25 cellular contexts compared by ENCODE assay signal in the genomic region with DNA sequence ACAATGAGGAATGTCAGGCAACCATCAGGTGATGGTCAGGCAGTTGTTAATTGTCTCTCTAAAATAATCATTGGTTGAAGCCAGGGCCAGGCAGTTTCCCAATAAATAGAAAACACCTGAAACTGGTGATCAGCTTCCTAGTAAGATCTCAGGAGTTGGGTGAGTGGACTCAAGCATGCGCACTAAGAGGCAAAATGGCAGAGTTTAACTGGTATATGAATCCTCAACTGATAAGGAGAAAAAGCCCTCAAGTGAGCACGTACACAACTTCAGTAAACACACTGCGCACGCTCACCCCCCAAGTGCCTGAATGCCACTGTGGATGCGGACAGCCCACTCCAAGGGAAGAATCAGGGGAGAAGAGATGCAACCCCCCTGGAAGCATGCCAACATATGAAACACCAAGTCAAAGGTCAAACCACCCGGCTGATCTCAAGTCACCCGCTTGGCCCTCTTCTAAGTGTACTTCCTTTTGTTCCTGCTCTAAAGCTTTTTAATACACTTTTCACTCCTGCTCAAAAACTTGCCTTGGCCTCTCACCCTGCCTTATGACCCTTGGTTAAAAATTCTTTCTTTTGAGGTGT. TPM values are rescaled to one million over a fixed set of nuclear protein-coding genes. Genes with fewer than 3 reads are reported as not detected.
A peak's percentile ranks its signal among the peaks of the same experiment; 100 is the strongest.
DNase-seq lines count a peak whose midpoint lies in the region; ATAC-seq, FAIRE-seq and TF ChIP-seq lines count a peak whose summit lies in the region.
"Had no signal": no experiment of that assay in that cellular context is flagged by ENCODE, and none has a peak within 500 bp of the region (broad histone marks: within the 10 kb centered on the region; RNA-seq: fewer than 3 reads in every experiment).

No MANE protein-coding gene starts in this region.

- H3K9me2 ChIP-seq in GM23248 (ENCODE audit: insufficient read depth) (no peaks in the 10 kb centered on the region), OCI-LY7 (ENCODE audit: insufficient read depth, low read length) (no peaks in the 10 kb centered on the region)

- H2AFZ ChIP-seq in GM23248 = no peak overlapping the region
- no peak overlapping the region for H2AFZ ChIP-seq in K562 (ENCODE audit: low read depth, low read length)
- no peak overlapping the region for H2AFZ ChIP-seq in mesenchymal stem cell (ENCODE audit: low read depth, low read length)
- no peak overlapping the region for H2AFZ ChIP-seq in OCI-LY7 (ENCODE audit: low read length)

- H3K79me2 ChIP-seq in GM23248 (ENCODE audit: insufficient read depth) (0 out of 2 replicates have a peak, but pooled peaks cover 9% of the 10 kb centered on the region), K562 (ENCODE audit: control insufficient read depth, insufficient read depth, low read length) (no peaks in the 10 kb centered on the region), OCI-LY7 (ENCODE audit: insufficient read depth, low read depth, low read length) (no peaks in the 10 kb centered on the region)

- no peaks in the 10 kb centered on the region for H3K27me3 ChIP-seq in GM23248 (replicated peaks; ENCODE audit: insufficient read depth)
- H3K27me3 ChIP-seq in K562 (ENCODE audit: control insufficient read depth in 2 of 2, insufficient read depth in 2 of 2, low read length in 2 of 2) = peaks cover 0 to 8% of the 10 kb centered on the region in 2 experiments; a peak in 2 of 5 replicates
- H3K27me3 ChIP-seq in mesenchymal stem cell (ENCODE audit: control insufficient read depth in 1 of 2, insufficient read depth in 1 of 2, low read length in 2 of 2) = no peaks in the 10 kb centered on the region
- H3K27me3 ChIP-seq: BE2C; BLaER1 treated with 17β-estradiol and CSF1 and Interleukin-3, amounts not matched to agents 10 nM and 100 nM had no signal

- no peak overlapping the region for H4K8ac ChIP-seq in mesenchymal stem cell (ENCODE audit: low read length)

- H3K79me1 ChIP-seq in mesenchymal stem cell (replicated peaks; ENCODE audit: low read length, poor library complexity, severe bottlenecking) = no peaks in the 10 kb centered on the region

- H2BK15ac ChIP-seq in mesenchymal stem cell (ENCODE audit: low read depth, poor library complexity, severe bottlenecking) = peak overlapping the region; percentile 20

- FAIRE-seq in K562 (lab: Jason Lieb, UNC) (no peak), urothelium cell line (lab: Jason Lieb, UNC) (peak; percentile 9), RCC 7860 (lab: Jason Lieb, UNC) (no peak)
- FAIRE-seq: A549, D721Med, GM12891, GM18507, H54 had no signal

- H2BK12ac ChIP-seq in mesenchymal stem cell (ENCODE audit: low read length in 2 of 2) = peak overlapping the region; percentile 31 to 61

- CTCF ChIA-PET in K562 (lab: Yijun Ruan, JAX; ENCODE audit: low intra/inter-chr PET ratio) = no interaction called here
- CTCF ChIA-PET in OCI-LY7 (lab: Charles Lee; ENCODE audit: unreplicated experiment) = no interaction called here

- no peaks in the 10 kb centered on the region for H3K9me1 ChIP-seq in K562 (ENCODE audit: control insufficient read depth, insufficient read depth, low read length)

- no peak for TF ChIP-seq CTCF in K562 (IDR thresholded peaks at IDR 0.05 in 2 of 3, conservative IDR thresholded peaks at IDR 0.05 in 1 of 3; ENCODE audit: insufficient read depth in 2 of 3, low read depth in 1 of 3, low read length in 3 of 3)
- no peak for TF ChIP-seq CTCF in OCI-LY7 (conservative IDR thresholded peaks at IDR 0.05; ENCODE audit: low read length)

- H3K4ac ChIP-seq in mesenchymal stem cell (ENCODE audit: low read depth in 1 of 2, low read length in 2 of 2) = peak overlapping the region in 1 of 2 experiments; percentile 50

- H4K20me1 ChIP-seq in GM23248 (ENCODE audit: insufficient read depth) (no peaks in the 10 kb centered on the region), K562 (replicated peaks; ENCODE audit: control insufficient read depth, insufficient read depth, low read length) (no peaks in the 10 kb centered on the region), OCI-LY7 (ENCODE audit: insufficient read depth, low read length) (no peaks in the 10 kb centered on the region)
- H4K20me1 ChIP-seq: BLaER1 treated with 17β-estradiol and CSF1 and Interleukin-3, amounts not matched to agents 10 nM and 100 nM had no signal

- no peak overlapping the region for H3K23ac ChIP-seq in mesenchymal stem cell (ENCODE audit: low read length in 2 of 2)

- BruUV-seq in K562 (replicated peaks; lab: Mats Ljungman, UMichigan) = no TSS peak
- BruUV-seq in OCI-LY7 (replicated peaks; lab: Mats Ljungman, UMichigan) = no TSS peak

- H3K4me1 ChIP-seq in GM23248 (ENCODE audit: insufficient read depth) (peaks cover 18% of the 10 kb centered on the region), K562 (replicated peaks in 1 of 2; ENCODE audit: control insufficient read depth in 2 of 2, insufficient read depth in 2 of 2, low read length in 2 of 2) (peaks cover 0 to 6% of the 10 kb centered on the region in 2 experiments; a peak in 1 of 5 replicates), mesenchymal stem cell (ENCODE audit: control insufficient read depth, insufficient read depth, low read depth, low read length) (peaks cover 2% of the 10 kb centered on the region), OCI-LY7 (ENCODE audit: insufficient read depth, low read length, poor library complexity, severe bottlenecking) (no peaks in the 10 kb centered on the region)
- H3K4me1 ChIP-seq: A549, BE2C, HAP-1 had no signal

- TF ChIP-seq RAD21 in K562 (CRISPR knock-in tag; conservative IDR thresholded peaks at IDR 0.05 in 1 of 2, IDR thresholded peaks at IDR 0.05 in 1 of 2) = no peak

- in situ Hi-C loops in GM23248 (cut with MboI) = no loop called here
- in situ Hi-C loops in K562 (cut with MboI) = no loop called here

- 84% methylated on average over 7 of the region's 7 CpGs for WGBS in GM23248 (ENCODE audit: low coverage in 1 of 2, low lambda C conversion rate in 2 of 2, missing lambda C conversion rate in 2 of 2), 2 experiments
- 25% methylated on average over 4 of the region's 7 CpGs for WGBS in K562 (ENCODE audit: insufficient coverage, low coverage, missing lambda C conversion rate)
- WGBS in mesenchymal stem cell = 82% methylated on average over 7 of the region's 7 CpGs

- H3K9ac ChIP-seq in GM23248 = 0 out of 2 replicates have a peak overlapping the region, but pooled peaks have one; percentile 28
- H3K9ac ChIP-seq in K562 (ENCODE audit: insufficient read depth in 1 of 2, low read depth in 2 of 2, low read length in 2 of 2) = no peak overlapping the region
- H3K9ac ChIP-seq in mesenchymal stem cell (ENCODE audit: low read length) = no peak overlapping the region
- H3K9ac ChIP-seq: BLaER1 treated with 17β-estradiol and CSF1 and Interleukin-3, amounts not matched to agents 10 nM and 100 nM had no signal

- intact Hi-C loops in K562 (cut with micrococcal nuclease) = no loop called here
- intact Hi-C loops in OCI-LY7 (cut with micrococcal nuclease; ENCODE audit: unreplicated experiment) = no loop called here

- POLR2A ChIA-PET in K562 (lab: Yijun Ruan, JAX) = interaction anchor here (0.6 to 1.7 kb wide), 4 partner anchors 10 to 35 kb away, joined by 3 to 4 read pairs (median 4); no protein-coding TSS in a partner anchor
- POLR2A ChIA-PET in OCI-LY7 (lab: Charles Lee) = interaction anchor here (1.1 to 1.2 kb wide), 2 partner anchors 10 to 13 kb away, joined by 3 to 4 read pairs; no protein-coding TSS in a partner anchor

- H2BK5ac ChIP-seq in mesenchymal stem cell (ENCODE audit: low read depth, low read length, poor library complexity, severe bottlenecking) = no peak overlapping the region

- no peak overlapping the region for H4K91ac ChIP-seq in mesenchymal stem cell (ENCODE audit: low read length)

- H3K27ac ChIP-seq in GM23248 = peak overlapping the region; percentile 39
- no peak overlapping the region for H3K27ac ChIP-seq in K562 (ENCODE audit: extremely low read depth, low read depth, low read length)
- no peak overlapping the region for H3K27ac ChIP-seq in mesenchymal stem cell (ENCODE audit: low read length, poor library complexity, severe bottlenecking)
- no peak overlapping the region for H3K27ac ChIP-seq in OCI-LY7 (ENCODE audit: low read depth, low read length, poor library complexity, severe bottlenecking)
- H3K27ac ChIP-seq: A549; BLaER1 treated with 17β-estradiol and CSF1 and Interleukin-3, amounts not matched to agents 10 nM and 100 nM had no signal

- no peak for ATAC-seq in K562
- ATAC-seq: A549 had no signal

- H3K4me3 ChIP-seq in GM23248 = no peak overlapping the region
- H3K4me3 ChIP-seq in K562 = no peak overlapping the region
- H3K4me3 ChIP-seq in mesenchymal stem cell (ENCODE audit: insufficient read depth in 1 of 2, low read depth in 1 of 2, low read length in 2 of 2) = no peak overlapping the region
- no peak overlapping the region for H3K4me3 ChIP-seq in OCI-LY7 (ENCODE audit: low read depth, low read length, poor library complexity, severe bottlenecking)
- H3K4me3 ChIP-seq: A549; BLaER1 treated with 17β-estradiol and CSF1 and Interleukin-3, amounts not matched to agents 10 nM and 100 nM; HAP-1 had no signal

- H3K4me2 ChIP-seq in GM23248 (ENCODE audit: unreplicated experiment) (no peak overlapping the region), K562 (ENCODE audit: insufficient read depth, low read length) (no peak overlapping the region), mesenchymal stem cell (ENCODE audit: low read length, poor library complexity, severe bottlenecking) (no peak overlapping the region), OCI-LY7 (ENCODE audit: low read length) (no peak overlapping the region)
- H3K4me2 ChIP-seq: A549; BLaER1 treated with 17β-estradiol and CSF1 and Interleukin-3, amounts not matched to agents 10 nM and 100 nM had no signal

- DNase-seq in GM23248 (no peak), K562 (ENCODE audit: extremely low read depth in 1 of 4, low spot score in 3 of 4) (no peak), mesenchymal stem cell (no peak), urothelium cell line (ENCODE audit: low spot score) (no peak), OCI-LY7 (ENCODE audit: low spot score) (no peak), RCC 7860 (ENCODE audit: low spot score) (no peak)
- DNase-seq in stimulated activated naive CD4-positive, alpha-beta T cell (lab: John Stamatoyannopoulos, UW) = no peak
- DNase-seq: 8988T; ACHN; AML-193; BE2C; CD4-positive, alpha-beta T cell; CD8-positive, alpha-beta memory T cell; DMS 273 treated with DMSO at 0.1 percent for 48 hours; DMS79; GF-D8; GOT3; HFFc6 had no signal

- no peak for TF ChIP-seq EP300 in K562 (IDR thresholded peaks at IDR 0.05; ENCODE audit: low read length)

- H2BK120ac ChIP-seq in mesenchymal stem cell (ENCODE audit: low read depth, low read length) = no peak overlapping the region

- no peaks in the 10 kb centered on the region for H3K9me3 ChIP-seq in GM23248 (ENCODE audit: low read depth)
- H3K9me3 ChIP-seq in K562 (replicated peaks; ENCODE audit: control insufficient read depth, insufficient read depth, low read depth, low read length) = no peaks in the 10 kb centered on the region
- no peaks in the 10 kb centered on the region for H3K9me3 ChIP-seq in mesenchymal stem cell (ENCODE audit: control insufficient read depth, low read length)
- H3K9me3 ChIP-seq in OCI-LY7 (ENCODE audit: low read length) = no peaks in the 10 kb centered on the region
- H3K9me3 ChIP-seq: A549, BE2C, HAP-1 had no signal

- 0 out of 2 replicates have a peak, but pooled peaks cover 3% of the 10 kb centered on the region for H3F3A ChIP-seq in GM23248 (ENCODE audit: insufficient read depth)

- H3K18ac ChIP-seq in mesenchymal stem cell (ENCODE audit: low read depth in 1 of 2, low read length in 2 of 2) = peak overlapping the region in 1 of 2 experiments; percentile 42

- no peak overlapping the region for H2AK5ac ChIP-seq in mesenchymal stem cell (ENCODE audit: low read length, severe bottlenecking)

- no peaks in the 10 kb centered on the region for H3K36me3 ChIP-seq in GM23248 (ENCODE audit: low read depth)
- H3K36me3 ChIP-seq in K562 (ENCODE audit: control insufficient read depth, insufficient read depth, low read length) = no peaks in the 10 kb centered on the region
- no peaks in the 10 kb centered on the region for H3K36me3 ChIP-seq in mesenchymal stem cell (ENCODE audit: control insufficient read depth in 1 of 2, insufficient read depth in 2 of 2, low read depth in 1 of 2, low read length in 2 of 2)
- H3K36me3 ChIP-seq in OCI-LY7 (ENCODE audit: insufficient read depth, low read length) = no peaks in the 10 kb centered on the region
- H3K36me3 ChIP-seq: BE2C; BLaER1 treated with 17β-estradiol and CSF1 and Interleukin-3, amounts not matched to agents 10 nM and 100 nM; HAP-1 had no signal

- peak overlapping the region in 1 of 2 experiments; percentile 59 for H3K14ac ChIP-seq in mesenchymal stem cell (ENCODE audit: low read length in 2 of 2)

- TF ChIP-seq POLR2A in K562 (conservative IDR thresholded peaks at IDR 0.05) = no peak

RNA-seq across cellular contexts. Expression of a gene that starts 39.9 kb away (rescaled TPM):
- 9.4 and 10.9 TPM in 2 replicates for total RNA-seq in GM23248 (2014; rRNA removed; shearing (Covaris generic))
- polyA plus RNA-seq in GM23248 (2016; fragmentation: Nextera tagmentation; extraction: Ambion mirVana) (6.3 and 6.7 TPM in 2 replicates), K562 (2011; rRNA removed) (0.40 and 0.45 TPM in 2 replicates), K562 (2014; fragmentation: Illumina TruSeq; extraction: Trizol) (3.0 and 5.0 TPM in 2 replicates), K562 (2014; fragmentation: Nextera tagmentation; extraction: Ambion mirVana) (1 to 10 TPM; 2.2 to 3.6 TPM), K562 (2014; rRNA removed) (1.6 and 2.3 TPM in 2 replicates)
- total RNA-seq in K562 (2011; cell fraction: chromatin; rRNA removed; ENCODE audit: low replicate concordance) = 1.7 and 3.0 TPM in 2 replicates
- total RNA-seq in K562 (2011; cell fraction: nucleolus; rRNA removed) = 1.0 and 1.1 TPM in 2 replicates
- total RNA-seq in K562 (2011; cell fraction: nucleoplasm; rRNA removed) = 1.9 and 2.4 TPM in 2 replicates
- total RNA-seq in K562 (2014; rRNA removed) (2.0 and 3.3 TPM in 2 replicates), K562 (2014; rRNA removed; fragmentation: Illumina TruSeq; extraction: Trizol) (2.5 and 2.6 TPM in 2 replicates), K562 (2015; rRNA removed; fragmentation: Illumina TruSeq; extraction: Trizol) (2.1 and 2.2 TPM in 2 replicates), K562 (2021) (2.5 and 2.8 TPM in 2 replicates), OCI-LY7 (2022) (not detected in 2 replicates)
- 0.25 and 0.67 TPM in 2 replicates for polyA plus RNA-seq in K562 (2011; cell fraction: cytosol; rRNA removed)
- 0.46 and 1.00 TPM in 2 replicates for polyA plus RNA-seq in K562 (2011; cell fraction: nucleus; rRNA removed)
- 3.2 and 8.1 TPM in 2 replicates for polyA plus RNA-seq in K562 (2012)
- 0.78 and 1.3 TPM in 2 replicates for polyA minus RNA-seq in K562 (2011; rRNA and poly(A)+ RNA removed)
- 0.73 and 0.95 TPM in 2 replicates for polyA minus RNA-seq in K562 (2011; cell fraction: cytosol; rRNA and poly(A)+ RNA removed)
- polyA minus RNA-seq in K562 (2011; cell fraction: nucleus; rRNA and poly(A)+ RNA removed) = 0.33 and 0.54 TPM in 2 replicates
- 11.7 TPM for polyA plus RNA-seq in mesenchymal stem cell (2013, experiment 1 of 2)
- 11.7 TPM for polyA plus RNA-seq in mesenchymal stem cell (2013, experiment 2 of 2)
- not detected in 2 replicates for total RNA-seq in OCI-LY7 (2014; rRNA removed; shearing (Covaris generic))
- total RNA-seq: CD4-positive, alpha-beta T cell; CD8-positive, alpha-beta memory T cell had no signal
